In the genomic region with DNA sequence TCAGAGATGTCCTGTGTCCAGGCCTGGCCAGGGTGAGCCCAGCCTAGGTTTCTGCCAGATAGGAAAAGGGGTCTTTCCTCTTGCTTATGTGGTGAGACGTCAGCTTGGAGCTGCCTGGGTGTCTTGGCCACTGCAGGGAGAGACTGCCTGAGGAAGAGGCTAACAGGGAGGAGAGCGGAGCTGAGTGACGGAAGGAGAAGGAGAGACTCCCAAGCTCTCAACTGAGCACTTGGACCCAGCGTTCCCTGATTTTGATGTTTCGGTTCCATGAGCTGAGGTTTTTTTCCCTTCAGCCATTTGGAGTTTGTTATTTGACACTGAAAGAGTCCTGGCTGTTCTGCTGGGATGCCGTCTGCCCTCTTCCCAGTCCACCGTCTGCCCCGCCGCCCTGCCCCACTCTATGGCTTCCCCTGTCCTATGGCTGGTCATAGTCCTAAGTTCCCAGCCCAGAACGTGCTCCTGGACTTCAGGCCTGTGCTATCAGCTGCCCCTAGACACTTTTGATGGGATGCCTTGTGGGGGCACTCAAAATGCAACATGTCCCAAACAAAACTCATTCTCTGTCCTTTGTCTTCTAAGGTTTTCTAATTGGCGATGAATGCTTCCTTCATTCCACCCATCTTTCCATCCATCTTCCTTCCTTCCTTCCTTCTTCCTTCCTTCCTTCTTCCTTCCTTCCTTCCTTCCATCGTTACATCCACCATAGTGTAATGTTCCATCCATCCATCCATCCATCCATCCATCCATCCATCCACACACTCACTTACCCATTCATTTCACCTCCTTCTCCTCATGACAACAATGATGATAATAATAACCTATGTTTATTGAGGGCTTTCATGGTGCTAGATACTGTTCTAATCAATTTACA, we compare ENCODE assay signal across 1 cellular context.
TF ChIP-seq lines count a peak whose summit lies in the region.

No MANE protein-coding gene starts in this region.

TF ChIP-seq in K562, 482 proteins besides CTCF, POLR2A, EP300 and RAD21 (continued from another document):
- TF ChIP-seq PTBP1 (IDR thresholded peaks at IDR 0.05; ENCODE audit: low read depth, low read length) (no peak), PRMT5 (CRISPR knock-in tag; IDR thresholded peaks at IDR 0.05) (no peak), TARDBP (IDR thresholded peaks at IDR 0.05) (no peak), EHMT2 (IDR thresholded peaks at IDR 0.05) (no peak), ETS2 (tag; IDR thresholded peaks at IDR 0.05; ENCODE audit: borderline replicate concordance, poor library complexity, severe bottlenecking) (no peak), HNRNPH1 (optimal IDR thresholded peaks at IDR 0.05; ENCODE audit: low read depth, low read length) (no peak), NUFIP1 (IDR thresholded peaks at IDR 0.05; ENCODE audit: partially characterized antibody) (no peak), ETV5 (CRISPR knock-in tag; IDR thresholded peaks at IDR 0.05; ENCODE audit: low read depth) (no peak)
- TF ChIP-seq, protein P1, sequence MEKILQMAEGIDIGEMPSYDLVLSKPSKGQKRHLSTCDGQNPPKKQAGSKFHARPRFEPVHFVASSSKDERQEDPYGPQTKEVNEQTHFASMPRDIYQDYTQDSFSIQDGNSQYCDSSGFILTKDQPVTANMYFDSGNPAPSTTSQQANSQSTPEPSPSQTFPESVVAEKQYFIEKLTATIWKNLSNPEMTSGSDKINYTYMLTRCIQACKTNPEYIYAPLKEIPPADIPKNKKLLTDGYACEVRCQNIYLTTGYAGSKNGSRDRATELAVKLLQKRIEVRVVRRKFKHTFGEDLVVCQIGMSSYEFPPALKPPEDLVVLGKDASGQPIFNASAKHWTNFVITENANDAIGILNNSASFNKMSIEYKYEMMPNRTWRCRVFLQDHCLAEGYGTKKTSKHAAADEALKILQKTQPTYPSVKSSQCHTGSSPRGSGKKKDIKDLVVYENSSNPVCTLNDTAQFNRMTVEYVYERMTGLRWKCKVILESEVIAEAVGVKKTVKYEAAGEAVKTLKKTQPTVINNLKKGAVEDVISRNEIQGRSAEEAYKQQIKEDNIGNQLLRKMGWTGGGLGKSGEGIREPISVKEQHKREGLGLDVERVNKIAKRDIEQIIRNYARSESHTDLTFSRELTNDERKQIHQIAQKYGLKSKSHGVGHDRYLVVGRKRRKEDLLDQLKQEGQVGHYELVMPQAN (IDR thresholded peaks at IDR 0.05; ENCODE audit: borderline replicate concordance) = no peak
- TF ChIP-seq, protein P2, sequence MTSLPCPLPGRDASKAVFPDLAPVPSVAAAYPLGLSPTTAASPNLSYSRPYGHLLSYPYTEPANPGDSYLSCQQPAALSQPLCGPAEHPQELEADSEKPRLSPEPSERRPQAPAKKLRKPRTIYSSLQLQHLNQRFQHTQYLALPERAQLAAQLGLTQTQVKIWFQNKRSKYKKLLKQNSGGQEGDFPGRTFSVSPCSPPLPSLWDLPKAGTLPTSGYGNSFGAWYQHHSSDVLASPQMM (CRISPR knock-in tag; IDR thresholded peaks at IDR 0.05) = no peak
